17 cellular contexts compared by ENCODE assay signal in genomic region chr2:135600915-135601314, GRCh38.
A peak's percentile ranks its signal among the peaks of the same experiment; 100 is the strongest.
DNase-seq lines count a peak whose midpoint lies in the region; FAIRE-seq and TF ChIP-seq lines count a peak whose summit lies in the region.
"Had no signal": no experiment of that assay in that cellular context is flagged by ENCODE, and none has a peak within 500 bp of the region (broad histone marks: within the 10 kb centered on the region; RNA-seq: fewer than 3 reads in every experiment).

No MANE protein-coding gene starts in this region.

- no peak for FAIRE-seq in D721Med (lab: Jason Lieb, UNC)
- FAIRE-seq: HTR-8/SVneo had no signal

- peak overlapping the region in 1 of 5 experiments; percentile 1 for H3K4me3 Mint-ChIP-seq in brain
- H3K4me3 Mint-ChIP-seq: activated CD8-positive, alpha-beta T cell treated with anti-CD3 and anti-CD28 coated beads for 36 hours had no signal

- H3K27ac Mint-ChIP-seq in brain, result peak overlapping the region in 3 of 5 experiments; percentile 1 to 51 (median 5)
- H3K27ac Mint-ChIP-seq: activated CD8-positive, alpha-beta T cell treated with anti-CD3 and anti-CD28 coated beads for 36 hours had no signal

- 74 to 81% methylated on average over 2 of the region's 2 CpGs for WGBS in tibial nerve, 2 donors

- intact Hi-C loops in posterior vena cava (cut with DNase I), result no loop called here

- peaks cover 29% of the 10 kb centered on the region for H3K36me3 Mint-ChIP-seq in brain

- H3K36me3 ChIP-seq in tibial nerve, result peaks cover 0 to 29% (median 0%) of the 10 kb centered on the region in 3 donors
- H3K36me3 ChIP-seq: ovary had no signal

- H3K4me3 ChIP-seq in tibial nerve, result no peak overlapping the region
- H3K4me3 ChIP-seq: coronary artery, lung, ovary had no signal

- TF ChIP-seq CTCF in D721Med (IDR thresholded peaks at IDR 0.05; ENCODE audit: insufficient read depth, missing control alignments), result peak; percentile 27
- TF ChIP-seq CTCF in brain (conservative IDR thresholded peaks at IDR 0.05), result peak; percentile 40 to 47
- peak in 1 of 5 experiments; percentile 17 for TF ChIP-seq CTCF in tibial nerve (IDR thresholded peaks at IDR 0.05)

- no peaks in the 10 kb centered on the region for H3K9me3 Mint-ChIP-seq in brain
- H3K9me3 Mint-ChIP-seq: activated CD8-positive, alpha-beta T cell treated with anti-CD3 and anti-CD28 coated beads for 36 hours had no signal

- no peaks in the 10 kb centered on the region for H3K27me3 Mint-ChIP-seq in brain
- H3K27me3 Mint-ChIP-seq: activated CD8-positive, alpha-beta T cell treated with anti-CD3 and anti-CD28 coated beads for 36 hours had no signal

- H3K9me3 ChIP-seq in tibial nerve, result no peaks in the 10 kb centered on the region
- H3K9me3 ChIP-seq: ovary had no signal

- no peak for TF ChIP-seq EP300 in tibial nerve (IDR thresholded peaks at IDR 0.05)

- DNase-seq in D721Med (ENCODE audit: insufficient read length, low spot score), result no peak
- DNase-seq in M059J (ENCODE audit: low read depth), result peak; percentile 3
- DNase-seq in medulla oblongata (ENCODE audit: extremely low spot score), result peak; percentile 16
- DNase-seq in Kasumi-1 (lab: John Stamatoyannopoulos, UW), result no peak
- no peak for DNase-seq in posterior vena cava (ENCODE audit: low spot score)
- no peak for DNase-seq in C1 segment of cervical spinal cord (lab: John Stamatoyannopoulos, UW)
- DNase-seq in tibial nerve (ENCODE audit: low spot score in 2 of 2), result no peak
- DNase-seq: activated CD8-positive, alpha-beta T cell treated with anti-CD3 and anti-CD28 coated beads for 36 hours; activated naive CD4-positive, alpha-beta T cell treated with anti-CD3 and anti-CD28 coated beads, Interleukin-2, amount 50 U/mL, for 16 hours; NCI-H1694 treated with DMSO at 0.1 percent for 48 hours; ovary; stimulated activated CD4-positive, alpha-beta T cell treated with anti-CD3 and anti-CD28 coated beads, Interleukin-2, amount 100 ng/mL, for 48 hours; stimulated activated naive CD8-positive, alpha-beta T cell treated with anti-CD3 and anti-CD28 coated beads, Interleukin-15, Interleukin-2, amounts not matched to agents 100 U/mL and 50 U/mL, for 24 hours had no signal

- H3K27ac ChIP-seq in tibial nerve, result no peak overlapping the region
- H3K27ac ChIP-seq: coronary artery, ovary had no signal

- H3K4me1 ChIP-seq in tibial nerve, result peaks cover 0 to 11% (median 0%) of the 10 kb centered on the region in 4 donors

- peaks cover 16% of the 10 kb centered on the region for H3K4me1 Mint-ChIP-seq in brain

- no peaks in the 10 kb centered on the region for H3K27me3 ChIP-seq in tibial nerve
- H3K27me3 ChIP-seq: ovary had no signal

- TF ChIP-seq POLR2A in tibial nerve (IDR thresholded peaks at IDR 0.05), result no peak

Comparison
In these comparisons a context has a peak if more than half of its experiments do, and no peak if none do; other contexts are left out.
1. DNase-seq: peak in M059J (single experiment) and medulla oblongata (single experiment); none in D721Med (single experiment), Kasumi-1 (0 of 2), posterior vena cava (single experiment), C1 segment of cervical spinal cord (0 of 14) and tibial nerve (0 of 2).